In the genomic region with DNA sequence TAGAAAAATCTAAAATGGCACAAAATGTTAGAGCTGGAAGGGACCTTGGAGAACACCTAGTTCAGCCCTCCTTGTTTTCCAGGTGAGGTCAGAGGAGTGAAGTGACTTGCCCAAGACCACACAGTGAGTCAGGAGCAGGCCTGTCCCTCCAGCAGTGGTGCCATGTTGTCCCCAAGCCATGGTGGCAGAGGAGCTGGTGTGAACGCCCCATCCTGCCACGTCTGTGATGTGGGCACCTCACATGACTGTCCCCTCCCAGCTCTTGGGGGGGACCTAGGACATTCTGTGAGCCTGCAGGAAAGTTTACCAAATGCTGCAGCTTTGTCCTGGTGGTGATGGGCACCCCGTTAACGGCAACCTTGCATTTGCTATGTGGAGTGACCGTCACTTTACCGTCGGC, we compare ENCODE assay signal across 21 cellular contexts.
"Had no signal": no experiment of that assay in that cellular context is flagged by ENCODE, and none has a peak within 500 bp of the region (broad histone marks: within the 10 kb centered on the region; RNA-seq: fewer than 3 reads in every experiment).

No MANE protein-coding gene starts in this region.

- H3K27me3 ChIP-seq: MG63, Peyer's patch had no signal

- H3K36me3 Mint-ChIP-seq: activated CD8-positive, alpha-beta memory T cell treated with anti-CD3 and anti-CD28 coated beads, Interleukin-2, amount 10 ng/mL, durations not matched to agents 7 days and 5 days; activated naive CD4-positive, alpha-beta T cell treated with anti-CD3 and anti-CD28 coated beads, Interleukin-2, amount 10 ng/mL, durations not matched to agents 7 days and 5 days; activated naive CD8-positive, alpha-beta T cell treated with anti-CD3 and anti-CD28 coated beads, Interleukin-2, amount 10 ng/mL, durations not matched to agents 7 days and 5 days; WTC11 had no signal

- H3K9me3 ChIP-seq: body of pancreas, MG63, Peyer's patch had no signal

- ATAC-seq: activated CD8-positive, alpha-beta memory T cell treated with anti-CD3 and anti-CD28 coated beads, Interleukin-2, amount 10 ng/mL, durations not matched to agents 7 days and 5 days; activated T-cell treated with anti-CD3 and anti-CD28 coated beads, Interleukin-2, amount 50 U/mL, for 4 hours; body of pancreas had no signal

- H3K27ac Mint-ChIP-seq: activated CD8-positive, alpha-beta memory T cell treated with anti-CD3 and anti-CD28 coated beads, Interleukin-2, amount 10 ng/mL, durations not matched to agents 7 days and 5 days; activated naive CD4-positive, alpha-beta T cell treated with anti-CD3 and anti-CD28 coated beads, Interleukin-2, amount 10 ng/mL, durations not matched to agents 7 days and 5 days; activated naive CD8-positive, alpha-beta T cell treated with anti-CD3 and anti-CD28 coated beads, Interleukin-2, amount 10 ng/mL, durations not matched to agents 7 days and 5 days; T-helper 1 cell treated with Interleukin-12 subunit alpha and Interleukin-12 subunit beta and Interleukin-4 antibody, amounts not matched to agents 30 μg/mL and 1 μg/mL, for 36 hours; WTC11 had no signal

- H3K9me3 Mint-ChIP-seq: activated naive CD8-positive, alpha-beta T cell treated with anti-CD3 and anti-CD28 coated beads, Interleukin-2, amount 10 ng/mL, durations not matched to agents 7 days and 5 days; activated T-cell treated with anti-CD3 and anti-CD28 coated beads, Interleukin-2, amount 50 U/mL, for 4 hours; T-helper 1 cell treated with Interleukin-12 subunit alpha and Interleukin-12 subunit beta and Interleukin-4 antibody, amounts not matched to agents 30 μg/mL and 1 μg/mL, for 36 hours; WTC11 had no signal

- H3K4me1 Mint-ChIP-seq: activated CD8-positive, alpha-beta memory T cell treated with anti-CD3 and anti-CD28 coated beads, Interleukin-2, amount 10 ng/mL, durations not matched to agents 7 days and 5 days; activated naive CD8-positive, alpha-beta T cell treated with anti-CD3 and anti-CD28 coated beads, Interleukin-2, amount 10 ng/mL, durations not matched to agents 7 days and 5 days had no signal

- H3K4me3 ChIP-seq: body of pancreas, MG63, Peyer's patch had no signal

- H3K36me3 ChIP-seq: MG63, Peyer's patch had no signal

- H3K4me3 Mint-ChIP-seq: activated CD8-positive, alpha-beta memory T cell treated with anti-CD3 and anti-CD28 coated beads, Interleukin-2, amount 10 ng/mL, durations not matched to agents 7 days and 5 days; activated naive CD4-positive, alpha-beta T cell treated with anti-CD3 and anti-CD28 coated beads, Interleukin-2, amount 10 ng/mL, durations not matched to agents 7 days and 5 days; activated naive CD8-positive, alpha-beta T cell treated with anti-CD3 and anti-CD28 coated beads, Interleukin-2, amount 10 ng/mL, durations not matched to agents 7 days and 5 days; activated T-cell treated with anti-CD3 and anti-CD28 coated beads, Interleukin-2, amount 50 U/mL, for 4 hours; T-helper 1 cell treated with Interleukin-12 subunit alpha and Interleukin-12 subunit beta and Interleukin-4 antibody, amounts not matched to agents 30 μg/mL and 1 μg/mL, for 36 hours; WTC11 had no signal

- DNase-seq: activated CD4-positive, alpha-beta T cell treated with anti-CD3 and anti-CD28 coated beads for 48 hours; activated CD4-positive, alpha-beta T cell treated with anti-CD3 and anti-CD28 coated beads, Interleukin-2, amount 50 U/mL, for 48 hours; activated CD4-positive, CD25-positive, alpha-beta regulatory T cell treated with anti-CD3 and anti-CD28 coated beads, Interleukin-2, amount 50 U/mL, for 72 hours; activated CD8-positive, alpha-beta memory T cell treated with anti-CD3 and anti-CD28 coated beads, Interleukin-2, amount 10 ng/mL, durations not matched to agents 7 days and 5 days; activated gamma-delta T cell treated with Interleukin-2 at 50 U/mL for 16 hours; activated naive CD4-positive, alpha-beta T cell treated with anti-CD3 and anti-CD28 coated beads, Interleukin-2, amount 10 ng/mL, durations not matched to agents 7 days and 5 days; activated naive CD8-positive, alpha-beta T cell treated with anti-CD3 and anti-CD28 coated beads, Interleukin-2, amount 10 ng/mL, durations not matched to agents 7 days and 5 days; activated T-cell treated with anti-CD3 and anti-CD28 coated beads, Interleukin-2, amount 50 U/mL, for 4 hours; body of pancreas; MG63; MV-4-11; NCI-H1105 treated with DMSO at 0.1 percent for 48 hours; NCI-H1436 treated with DMSO at 0.1 percent for 48 hours; NCI-H187; NCI-H2081; NCI-H446; NCI-H524; Peyer's patch; SHP77 treated with DMSO at 0.1 percent for 48 hours had no signal

- H3K27ac ChIP-seq: body of pancreas, Peyer's patch had no signal
